Comparison of ENCODE assay signal across 13 cellular contexts in genomic region chr4:73499996-73500765, GRCh38. TPM values are rescaled to one million over a fixed set of nuclear protein-coding genes. Genes with fewer than 3 reads are reported as not detected.
DNase-seq lines count a peak whose midpoint lies in the region; ATAC-seq and TF ChIP-seq lines count a peak whose summit lies in the region.
"Had no signal": no experiment of that assay in that cellular context is flagged by ENCODE, and none has a peak within 500 bp of the region (broad histone marks: within the 10 kb centered on the region; RNA-seq: fewer than 3 reads in every experiment).

No MANE protein-coding gene starts in this region.

- H2BK120ac ChIP-seq in IMR-90 (ENCODE audit: low read depth, low read length): no peak overlapping the region
- H2BK120ac ChIP-seq in H9 (ENCODE audit: low read depth, low read length, poor library complexity, severe bottlenecking): no peak overlapping the region

- H2BK20ac ChIP-seq in IMR-90 (ENCODE audit: low read depth, low read length): no peak overlapping the region
- no peak overlapping the region for H2BK20ac ChIP-seq in H9 (ENCODE audit: low read depth, low read length, poor library complexity, severe bottlenecking)

- no peak overlapping the region for H2BK12ac ChIP-seq in H9 (ENCODE audit: insufficient read length, low read depth, low read length)

- H3T11ph ChIP-seq in H9 (ENCODE audit: low read length): no peak overlapping the region

- no peak overlapping the region for H4K5ac ChIP-seq in IMR-90 (ENCODE audit: low read depth, low read length)
- no peak overlapping the region for H4K5ac ChIP-seq in H9 (ENCODE audit: insufficient read length, low read depth, low read length)

- H3K36me3 Mint-ChIP-seq in T-helper 17 cell (ENCODE audit: low read depth) (no peaks in the 10 kb centered on the region), H9 (ENCODE audit: insufficient read depth in 1 of 3, low read depth in 3 of 3) (no peaks in the 10 kb centered on the region)

- H3K56ac ChIP-seq in IMR-90 (ENCODE audit: extremely low read depth, insufficient read depth, low read length) (no peak overlapping the region), H9 (ENCODE audit: insufficient read length, low read depth, low read length) (no peak overlapping the region)

- H2AFZ ChIP-seq in IMR-90 (replicated peaks; ENCODE audit: low read length, poor library complexity) (no peak overlapping the region), H9 (ENCODE audit: low read length) (no peak overlapping the region)

- H4K20me1 ChIP-seq in IMR-90 (ENCODE audit: insufficient read depth, low read length): no peaks in the 10 kb centered on the region
- H4K20me1 ChIP-seq in H9 (ENCODE audit: control insufficient read depth, insufficient read depth, insufficient read length): no peaks in the 10 kb centered on the region

- H4K91ac ChIP-seq in IMR-90 (ENCODE audit: insufficient read depth, low read depth, low read length) (no peak overlapping the region), H9 (ENCODE audit: insufficient read length, low read depth, low read length) (no peak overlapping the region)

- dilution Hi-C loops in IMR-90 (cut with HindIII; ENCODE audit: low sequenced_read_pairs, unreplicated experiment): no loop called here

- H2BK5ac ChIP-seq in IMR-90 (ENCODE audit: low read depth, low read length, poor library complexity, severe bottlenecking): no peak overlapping the region
- no peak overlapping the region for H2BK5ac ChIP-seq in H9 (ENCODE audit: insufficient read length, low read length)

- in situ Hi-C loops in IMR-90 (cut with MboI; ENCODE audit: low sequenced_read_pairs) (no loop called here), transverse colon (cut with MboI; ENCODE audit: low pct_ligation_motif_present in 1 of 4, low pct_unique_long_range_greater_than_20kb in 1 of 4, low sequenced_read_pairs in 3 of 4) (no loop called here)

- H3K14ac ChIP-seq in IMR-90 (replicated peaks; ENCODE audit: low read depth, low read length) (no peak overlapping the region), H9 (ENCODE audit: insufficient read depth, low read length) (no peak overlapping the region)

- H3K27ac Mint-ChIP-seq in T-helper 17 cell: no peak overlapping the region
- H3K27ac Mint-ChIP-seq in H9: no peak overlapping the region
- H3K27ac Mint-ChIP-seq: activated naive CD8-positive, alpha-beta T cell treated with anti-CD3 and anti-CD28 coated beads, Interleukin-2, amount 50 U/mL, for 24 hours; nephron had no signal

- H2BK15ac ChIP-seq in IMR-90 (ENCODE audit: low read depth, low read length): no peak overlapping the region
- H2BK15ac ChIP-seq in H9 (ENCODE audit: low read depth, low read length): no peak overlapping the region

- ATAC-seq in IMR-90 (ENCODE audit: low read depth) (peak; percentile 56; the same call in 1 of the 2 replicates), T-helper 17 cell (no peak), foreskin keratinocyte (no peak), HG02840 (IDR thresholded peaks at IDR 0.05; ENCODE audit: low FRiP score, unreplicated experiment) (no peak)
- ATAC-seq: activated naive CD8-positive, alpha-beta T cell treated with anti-CD3 and anti-CD28 coated beads, Interleukin-2, amount 50 U/mL, for 24 hours had no signal

- TF ChIP-seq CTCF in IMR-90 (conservative IDR thresholded peaks at IDR 0.05; ENCODE audit: low read depth, low read length): no peak
- no peak for TF ChIP-seq CTCF in foreskin keratinocyte (conservative IDR thresholded peaks at IDR 0.05)
- TF ChIP-seq CTCF in transverse colon (IDR thresholded peaks at IDR 0.05): no peak
- no peak for TF ChIP-seq CTCF in H9 (conservative IDR thresholded peaks at IDR 0.05)

- no peaks in the 10 kb centered on the region for H3K9me3 Mint-ChIP-seq in H9
- H3K9me3 Mint-ChIP-seq: activated naive CD8-positive, alpha-beta T cell treated with anti-CD3 and anti-CD28 coated beads, Interleukin-2, amount 50 U/mL, for 24 hours; nephron had no signal

- no peak overlapping the region for H3K23ac ChIP-seq in IMR-90 (ENCODE audit: low read depth, low read length)
- H3K23ac ChIP-seq in H9 (ENCODE audit: insufficient read length, low read depth, low read length): no peak overlapping the region

- TF ChIP-seq POLR2A in IMR-90 (IDR thresholded peaks at IDR 0.05; ENCODE audit: low read depth, low read length) (no peak), transverse colon (IDR thresholded peaks at IDR 0.05) (no peak)

- TF ChIP-seq RAD21 in IMR-90 (IDR thresholded peaks at IDR 0.05; ENCODE audit: low read length): no peak

- no TSS peak for BruUV-seq in IMR-90 (replicated peaks; lab: Mats Ljungman, UMichigan)

- H3K4me1 ChIP-seq in IMR-90 (ENCODE audit: control insufficient read depth, insufficient read depth, low read length) (no peaks in the 10 kb centered on the region), foreskin keratinocyte (peaks cover 13% of the 10 kb centered on the region), transverse colon (peaks cover 0 to 16% (median 5%) of the 10 kb centered on the region in 4 donors), H9 (ENCODE audit: insufficient read depth, low read length) (no peaks in the 10 kb centered on the region)

- no peaks in the 10 kb centered on the region for H3K79me2 ChIP-seq in H9 (ENCODE audit: insufficient read depth, low read length)

- intact Hi-C loops in IMR-90 (cut with micrococcal nuclease) (no loop called here), transverse colon (cut with DNase I; ENCODE audit: low total_unique reads) (no loop called here)

- H3K79me1 ChIP-seq in IMR-90 (ENCODE audit: low read depth in 1 of 2, low read length in 2 of 2): no peaks in the 10 kb centered on the region
- no peaks in the 10 kb centered on the region for H3K79me1 ChIP-seq in H9 (ENCODE audit: insufficient read depth, low read depth, low read length, poor library complexity, severe bottlenecking)

- H3K4me2 ChIP-seq in IMR-90 (ENCODE audit: low read depth, low read length) (peak overlapping the region; percentile 31), H9 (ENCODE audit: insufficient read depth, insufficient read length, low read length) (no peak overlapping the region)

- CTCF ChIA-PET in IMR-90 (lab: Yijun Ruan, JAX): no interaction called here

- no peak overlapping the region for H3K27ac ChIP-seq in IMR-90 (ENCODE audit: insufficient read depth, low read length)
- H3K27ac ChIP-seq in foreskin keratinocyte: peak overlapping the region; percentile 58
- H3K27ac ChIP-seq in transverse colon: peak overlapping the region in 3 of 4 donors; percentile 31 to 68 (median 49)
- no peak overlapping the region for H3K27ac ChIP-seq in H9 (ENCODE audit: insufficient read length, low read depth, low read length)

- peak; percentile 3 for DNase-seq in IMR-90
- no peak for DNase-seq in T-helper 17 cell
- DNase-seq in foreskin keratinocyte: peak in 1 of 2 donors; percentile 15
- no peak for DNase-seq in transverse colon
- no peak for DNase-seq in T-helper 1 cell
- no peak for DNase-seq in H9
- DNase-seq: activated naive CD8-positive, alpha-beta T cell treated with anti-CD3 and anti-CD28 coated beads, Interleukin-2, amount 50 U/mL, for 24 hours; NCI-H1436 treated with DMSO at 0.1 percent for 48 hours; NCI-H748 treated with DMSO at 0.1 percent for 48 hours; SIG-M5 had no signal

- H3K4me1 Mint-ChIP-seq in T-helper 17 cell: peaks cover 6% of the 10 kb centered on the region
- H3K4me1 Mint-ChIP-seq in H9: no peaks in the 10 kb centered on the region
- H3K4me1 Mint-ChIP-seq: activated naive CD8-positive, alpha-beta T cell treated with anti-CD3 and anti-CD28 coated beads, Interleukin-2, amount 50 U/mL, for 24 hours; nephron had no signal

- no peaks in the 10 kb centered on the region for H3K23me2 ChIP-seq in H9 (ENCODE audit: insufficient read length, low read depth, low read length, poor library complexity, severe bottlenecking)

- H2AK5ac ChIP-seq in IMR-90 (ENCODE audit: low read depth, low read length) (no peak overlapping the region), H9 (ENCODE audit: insufficient read length, low read length) (no peak overlapping the region)

- H3K4ac ChIP-seq in IMR-90 (ENCODE audit: low read depth, low read length) (no peak overlapping the region), H9 (ENCODE audit: low read depth, low read length) (no peak overlapping the region)

- TF ChIP-seq EP300 in transverse colon (IDR thresholded peaks at IDR 0.05; ENCODE audit: low read depth): no peak

- no peak overlapping the region for H3K4me3 ChIP-seq in IMR-90 (ENCODE audit: insufficient read depth, low read depth, low read length)
- no peak overlapping the region for H3K4me3 ChIP-seq in transverse colon

- no peak overlapping the region for H2AK9ac ChIP-seq in IMR-90 (replicated peaks; ENCODE audit: low read depth, low read length, poor library complexity)

- POLR2A ChIA-PET in IMR-90 (lab: Charles Lee; ENCODE audit: unreplicated experiment): no interaction called here

- H3K9ac ChIP-seq in IMR-90 (ENCODE audit: low read depth, low read length) (no peak overlapping the region), H9 (ENCODE audit: extremely low read depth, insufficient read length, low read length) (no peak overlapping the region)

- peaks cover 8% of the 10 kb centered on the region for H3K27me3 Mint-ChIP-seq in T-helper 17 cell
- no peaks in the 10 kb centered on the region for H3K27me3 Mint-ChIP-seq in H9 (ENCODE audit: low read depth)
- H3K27me3 Mint-ChIP-seq: activated naive CD8-positive, alpha-beta T cell treated with anti-CD3 and anti-CD28 coated beads, Interleukin-2, amount 50 U/mL, for 24 hours had no signal

- H3K9me3 ChIP-seq in IMR-90 (ENCODE audit: control insufficient read depth, insufficient read depth, low read length) (no peaks in the 10 kb centered on the region), T-helper 17 cell (ENCODE audit: control insufficient read depth, low read length, poor library complexity, severe bottlenecking) (no peaks in the 10 kb centered on the region), transverse colon (no peaks in the 10 kb centered on the region), H9 (ENCODE audit: control insufficient read depth, low read depth, low read length) (no peaks in the 10 kb centered on the region)

- H3K18ac ChIP-seq in IMR-90 (ENCODE audit: low read depth, low read length) (no peak overlapping the region), H9 (ENCODE audit: insufficient read length, low read depth, low read length) (no peak overlapping the region)

- no peaks in the 10 kb centered on the region; the same call in 1 of the 2 replicates for H3K27me3 ChIP-seq in IMR-90 (ENCODE audit: control insufficient read depth, insufficient read depth, low read length)
- H3K27me3 ChIP-seq in foreskin keratinocyte: no peaks in the 10 kb centered on the region
- no peaks in the 10 kb centered on the region for H3K27me3 ChIP-seq in transverse colon
- no peaks in the 10 kb centered on the region for H3K27me3 ChIP-seq in H9 (ENCODE audit: insufficient read depth, low read length)

- H3K36me3 ChIP-seq in IMR-90 (ENCODE audit: control insufficient read depth, insufficient read depth, low read length) (no peaks in the 10 kb centered on the region), transverse colon (no peaks in the 10 kb centered on the region)

- WGBS in IMR-90 (ENCODE audit: extremely low coverage in 2 of 2, insufficient read length in 1 of 2), 2 experiments: no CpG with 5 or more reads among the region's 4 CpGs
- WGBS in transverse colon (ENCODE audit: low coverage in 1 of 2), 2 donors: 43% methylated on average over 4 of the region's 4 CpGs
- WGBS in H9 (ENCODE audit: extremely low coverage, insufficient read length, low lambda C conversion rate): no CpG with 5 or more reads among the region's 4 CpGs

- H3K4me3 Mint-ChIP-seq in T-helper 17 cell: peak overlapping the region; percentile 8
- no peak overlapping the region for H3K4me3 Mint-ChIP-seq in H9
- H3K4me3 Mint-ChIP-seq: activated naive CD8-positive, alpha-beta T cell treated with anti-CD3 and anti-CD28 coated beads, Interleukin-2, amount 50 U/mL, for 24 hours; nephron had no signal

- no peaks in the 10 kb centered on the region for H3K9me1 ChIP-seq in IMR-90 (ENCODE audit: insufficient read depth, low read length)

- H4K8ac ChIP-seq in IMR-90 (ENCODE audit: low read depth in 2 of 2, low read length in 2 of 2): no peak overlapping the region
- H4K8ac ChIP-seq in H9 (replicated peaks; ENCODE audit: insufficient read length, low read depth, low read length): no peak overlapping the region

RNA-seq across cellular contexts. Expression of gene AFM, which starts 18.6 kb away (rescaled TPM):
- total RNA-seq in IMR-90 (2012; rRNA removed) (not detected in 2 replicates), T-helper 17 cell (not detected), foreskin keratinocyte (0.07 TPM in 1 of 2 replicates, not detected in the other), transverse colon (not detected), H9 (2021) (not detected in 2 replicates)
- polyA plus RNA-seq in IMR-90 (2012; rRNA removed) (not detected in 2 replicates), foreskin keratinocyte (0.03 TPM in 2 replicates)
- not detected in 2 replicates for polyA plus RNA-seq in IMR-90 (2012; cell fraction: cytosol; rRNA removed)
- not detected in 2 replicates for polyA plus RNA-seq in IMR-90 (2012; cell fraction: nucleus; rRNA removed; ENCODE audit: low replicate concordance)
- total RNA-seq: skeletal muscle tissue had no signal

Comparison
In these comparisons a context has a peak if more than half of its experiments do, and no peak if none do; other contexts are left out.
1. H3K27ac ChIP-seq: peak in foreskin keratinocyte (single experiment) and transverse colon (3 of 4); none in IMR-90 (single experiment) and H9 (single experiment).